21 cellular contexts compared by ENCODE assay signal in genomic region chr14:106511411-106512198, GRCh38.
DNase-seq lines count a peak whose midpoint lies in the region; ATAC-seq, FAIRE-seq and TF ChIP-seq lines count a peak whose summit lies in the region.
"Had no signal": no experiment of that assay in that cellular context is flagged by ENCODE, and none has a peak within 500 bp of the region (broad histone marks: within the 10 kb centered on the region; RNA-seq: fewer than 3 reads in every experiment).

No MANE protein-coding gene starts in this region.

- H3K36me3 Mint-ChIP-seq in activated CD4-positive, alpha-beta T cell treated with anti-CD3 and anti-CD28 coated beads, Interleukin-2, amount 10 ng/mL, durations not matched to agents 7 days and 5 days (ENCODE audit: low read depth) = no peaks in the 10 kb centered on the region
- no peaks in the 10 kb centered on the region for H3K36me3 Mint-ChIP-seq in activated naive CD8-positive, alpha-beta T cell treated with anti-CD3 and anti-CD28 coated beads, Interleukin-2, amount 10 ng/mL, durations not matched to agents 7 days and 5 days

- H3K27me3 Mint-ChIP-seq in activated CD4-positive, alpha-beta T cell treated with anti-CD3 and anti-CD28 coated beads, Interleukin-2, amount 10 ng/mL, durations not matched to agents 7 days and 5 days = peaks cover 5% of the 10 kb centered on the region
- H3K27me3 Mint-ChIP-seq in activated naive CD8-positive, alpha-beta T cell treated with anti-CD3 and anti-CD28 coated beads, Interleukin-2, amount 10 ng/mL, durations not matched to agents 7 days and 5 days = peaks cover 9% of the 10 kb centered on the region
- H3K27me3 Mint-ChIP-seq: progenitor cell of endocrine pancreas had no signal

- CTCF ChIA-PET in activated CD4-positive, alpha-beta T cell treated with anti-CD3 and anti-CD28 coated beads, Interleukin-2, amount 10 ng/mL, durations not matched to agents 7 days and 5 days (lab: Charles Lee) = interaction anchor here (1.0 to 8.3 kb wide), 4 partner anchors 19 to 152 kb away, joined by 3 to 90 read pairs (median 6); no protein-coding TSS in a partner anchor

- ATAC-seq in activated naive CD8-positive, alpha-beta T cell treated with anti-CD3 and anti-CD28 coated beads, Interleukin-2, amount 10 ng/mL, durations not matched to agents 7 days and 5 days (ENCODE audit: low read depth) = peak; percentile 34
- no peak for ATAC-seq in HG02970 (IDR thresholded peaks at IDR 0.05; ENCODE audit: low FRiP score, unreplicated experiment)
- ATAC-seq: A549 had no signal

- intact Hi-C loops in ascending aorta (cut with DNase I) = no loop called here

- peaks cover 0 to 2% of the 10 kb centered on the region in 2 donors for H3K27me3 ChIP-seq in small intestine (ENCODE audit: control insufficient read depth in 2 of 2, insufficient read depth in 2 of 2, low read length in 2 of 2)
- H3K27me3 ChIP-seq in ascending aorta = no peaks in the 10 kb centered on the region

- H3K4me3 ChIP-seq in small intestine (ENCODE audit: low read depth in 1 of 2, low read length in 2 of 2) (no peak overlapping the region), ascending aorta (no peak overlapping the region)
- H3K4me3 ChIP-seq: A549 had no signal

- H3K36me3 ChIP-seq in KOPT-K1 (ENCODE audit: insufficient read depth, low read length) (no peaks in the 10 kb centered on the region), small intestine (ENCODE audit: control insufficient read depth in 2 of 2, insufficient read depth in 2 of 2, low read length in 2 of 2) (no peaks in the 10 kb centered on the region), ascending aorta (no peaks in the 10 kb centered on the region)

- no peak overlapping the region for H3K4me3 Mint-ChIP-seq in activated CD4-positive, alpha-beta T cell treated with anti-CD3 and anti-CD28 coated beads, Interleukin-2, amount 10 ng/mL, durations not matched to agents 7 days and 5 days
- H3K4me3 Mint-ChIP-seq in activated naive CD8-positive, alpha-beta T cell treated with anti-CD3 and anti-CD28 coated beads, Interleukin-2, amount 10 ng/mL, durations not matched to agents 7 days and 5 days = peak overlapping the region; percentile 61
- H3K4me3 Mint-ChIP-seq: H9 had no signal

- no peak for TF ChIP-seq CTCF in ascending aorta (IDR thresholded peaks at IDR 0.05)

- DNase-seq in activated CD4-positive, alpha-beta T cell treated with anti-CD3 and anti-CD28 coated beads, Interleukin-2, amount 10 ng/mL, durations not matched to agents 7 days and 5 days = no peak
- DNase-seq in activated CD4-positive, alpha-beta T cell treated with anti-CD3 and anti-CD28 coated beads, Interleukin-2, amount 50 U/mL, for 4 hours = no peak
- DNase-seq in activated naive CD8-positive, alpha-beta T cell treated with anti-CD3 and anti-CD28 coated beads, Interleukin-2, amount 10 ng/mL, durations not matched to agents 7 days and 5 days = no peak
- no peak for DNase-seq in small intestine
- no peak for DNase-seq in ascending aorta (ENCODE audit: low spot score in 2 of 2)
- DNase-seq in stimulated activated CD4-positive, alpha-beta T cell treated with anti-CD3 and anti-CD28 coated beads, Interleukin-12 subunit alpha, Interleukin-12 subunit beta, amount 100 ng/mL, for 4 hours = no peak
- DNase-seq: C1 segment of cervical spinal cord, dermis blood vessel endothelial cell, DMS53, foreskin melanocyte, H9, mesendoderm, NCI-H1417 treated with DMSO at 0.1 percent for 48 hours, NCI-H2171 treated with DMSO at 0.1 percent for 48 hours, SHP77 treated with DMSO at 0.1 percent for 48 hours, substantia nigra had no signal

- H3K4me1 ChIP-seq in small intestine (ENCODE audit: control insufficient read depth in 2 of 2, insufficient read depth in 1 of 2, low read depth in 1 of 2, low read length in 1 of 2) = no peaks in the 10 kb centered on the region
- H3K4me1 ChIP-seq in ascending aorta = no peaks in the 10 kb centered on the region
- H3K4me1 ChIP-seq: A549 had no signal

- FAIRE-seq in small intestine (lab: Jason Lieb, UNC) = no peak
- FAIRE-seq: A549, GM12891 had no signal

- no peaks in the 10 kb centered on the region for H3K9me3 ChIP-seq in KOPT-K1 (ENCODE audit: insufficient read depth, low read length, poor library complexity, severe bottlenecking)
- no peaks in the 10 kb centered on the region for H3K9me3 ChIP-seq in small intestine (ENCODE audit: control insufficient read depth, low read depth)
- H3K9me3 ChIP-seq in ascending aorta = no peaks in the 10 kb centered on the region
- H3K9me3 ChIP-seq: A549 had no signal

- H3K27ac ChIP-seq in KOPT-K1 (ENCODE audit: low read depth, low read length, poor library complexity, severe bottlenecking) (peak overlapping the region; percentile 80), small intestine (ENCODE audit: low read depth in 1 of 2, low read length in 1 of 2) (peak overlapping the region; percentile 18 to 81), ascending aorta (no peak overlapping the region)
- H3K27ac ChIP-seq: A549 had no signal

- 62 to 69% (median 64%) methylated on average over 11 of the region's 11 CpGs for WGBS in small intestine, 3 donors

- H3K27ac Mint-ChIP-seq in activated CD4-positive, alpha-beta T cell treated with anti-CD3 and anti-CD28 coated beads, Interleukin-2, amount 10 ng/mL, durations not matched to agents 7 days and 5 days = peak overlapping the region; percentile 88
- H3K27ac Mint-ChIP-seq in activated naive CD8-positive, alpha-beta T cell treated with anti-CD3 and anti-CD28 coated beads, Interleukin-2, amount 10 ng/mL, durations not matched to agents 7 days and 5 days = peak overlapping the region; percentile 90
- H3K27ac Mint-ChIP-seq: H9, progenitor cell of endocrine pancreas had no signal

- POLR2A ChIA-PET in activated CD4-positive, alpha-beta T cell treated with anti-CD3 and anti-CD28 coated beads, Interleukin-2, amount 10 ng/mL, durations not matched to agents 7 days and 5 days (lab: Charles Lee) = no interaction called here
- POLR2A ChIA-PET in activated naive CD8-positive, alpha-beta T cell treated with anti-CD3 and anti-CD28 coated beads, Interleukin-2, amount 10 ng/mL, durations not matched to agents 7 days and 5 days (lab: Charles Lee) = interaction anchor here (1.1 kb wide), 1 partner anchor 11 kb away, joined by 4 read pairs; no protein-coding TSS in a partner anchor

- H3K4me1 Mint-ChIP-seq in activated CD4-positive, alpha-beta T cell treated with anti-CD3 and anti-CD28 coated beads, Interleukin-2, amount 10 ng/mL, durations not matched to agents 7 days and 5 days = peaks cover 64% of the 10 kb centered on the region
- peaks cover 55% of the 10 kb centered on the region for H3K4me1 Mint-ChIP-seq in activated naive CD8-positive, alpha-beta T cell treated with anti-CD3 and anti-CD28 coated beads, Interleukin-2, amount 10 ng/mL, durations not matched to agents 7 days and 5 days
- H3K4me1 Mint-ChIP-seq: H9 had no signal

- H3K9me3 Mint-ChIP-seq in activated CD4-positive, alpha-beta T cell treated with anti-CD3 and anti-CD28 coated beads, Interleukin-2, amount 10 ng/mL, durations not matched to agents 7 days and 5 days = no peaks in the 10 kb centered on the region
- no peaks in the 10 kb centered on the region for H3K9me3 Mint-ChIP-seq in activated naive CD8-positive, alpha-beta T cell treated with anti-CD3 and anti-CD28 coated beads, Interleukin-2, amount 10 ng/mL, durations not matched to agents 7 days and 5 days

Comparison
In these comparisons a context has a peak if more than half of its experiments do, and no peak if none do; other contexts are left out.
1. H3K27ac ChIP-seq: peak in KOPT-K1 (single experiment) and small intestine (2 of 2); none in ascending aorta (0 of 2).